In the genomic region with DNA sequence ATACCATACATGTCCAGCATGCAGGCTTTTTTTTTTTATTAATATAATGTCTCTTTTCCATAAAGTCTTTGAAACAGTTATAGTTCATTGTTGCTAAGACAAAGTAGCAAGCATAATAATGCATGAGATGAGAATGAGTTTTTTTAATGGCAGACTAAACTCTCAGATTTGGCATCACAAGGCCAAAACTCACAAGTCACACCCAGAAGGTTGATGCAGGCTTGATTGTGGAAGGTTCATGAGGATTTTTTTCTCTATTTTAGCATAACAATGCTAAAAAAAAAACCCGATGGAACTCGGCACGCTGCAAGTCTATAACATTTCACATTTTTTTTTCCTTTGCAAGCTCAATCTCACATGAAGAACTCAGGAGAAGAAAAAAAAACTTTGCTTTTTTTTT, we compare ENCODE assay signal across 11 cellular contexts. TPM values are rescaled to one million over a fixed set of nuclear protein-coding genes. Genes with fewer than 3 reads are reported as not detected.
DNase-seq lines count a peak whose midpoint lies in the region; ATAC-seq, FAIRE-seq and TF ChIP-seq lines count a peak whose summit lies in the region.
"Had no signal": no experiment of that assay in that cellular context is flagged by ENCODE, and none has a peak within 500 bp of the region (broad histone marks: within the 10 kb centered on the region; RNA-seq: fewer than 3 reads in every experiment).

No MANE protein-coding gene starts in this region.

- no peak for DNase-seq in activated T-helper 2 cell treated with anti-CD3 and anti-CD28 coated beads, Interferon-gamma antibody, Interleukin-2, Interleukin-4, amounts not matched to agents 10 μg/mL and 5 μg/mL and 100 μg/mL, durations not matched to agents 14 hours and 24 hours and 36 hours (ENCODE audit: low spot score)
- no peak for DNase-seq in gastrocnemius medialis
- DNase-seq in head of caudate nucleus: no peak
- no peak for DNase-seq in H54 (ENCODE audit: insufficient read length, low spot score)
- DNase-seq in G401 (ENCODE audit: low spot score): no peak
- DNase-seq: NCI-H1436 had no signal

- H3K4me3 ChIP-seq in HUES6 (ENCODE audit: low read depth, low read length) (peak overlapping the region; percentile 58), iPS-15b (ENCODE audit: low read depth, low read length) (peak overlapping the region; percentile 82), gastrocnemius medialis (peak overlapping the region; percentile 62 to 85 (median 72))

- H3K27me3 ChIP-seq in HUES6 (ENCODE audit: control insufficient read depth, insufficient read depth, low read length) (peaks cover 21% of the 10 kb centered on the region), iPS-15b (ENCODE audit: control insufficient read depth, insufficient read depth, low read length) (peaks cover 10% of the 10 kb centered on the region), gastrocnemius medialis (no peaks in the 10 kb centered on the region)

- H3K4me1 ChIP-seq in HUES6 (ENCODE audit: control insufficient read depth, insufficient read depth, low read length) (peaks cover 21% of the 10 kb centered on the region), iPS-15b (ENCODE audit: control insufficient read depth, insufficient read depth, low read length) (peaks cover 16% of the 10 kb centered on the region), gastrocnemius medialis (peaks cover 20 to 27% of the 10 kb centered on the region in 2 donors)

- H3K4me1 Mint-ChIP-seq in activated T-helper 2 cell treated with anti-CD3 and anti-CD28 coated beads, Interferon-gamma antibody, Interleukin-2, Interleukin-4, amounts not matched to agents 10 μg/mL and 5 μg/mL and 100 μg/mL, durations not matched to agents 14 hours and 24 hours and 36 hours (ENCODE audit: low read depth): peaks cover 44% of the 10 kb centered on the region

- TF ChIP-seq POLR2A in gastrocnemius medialis (IDR thresholded peaks at IDR 0.05) (no peak), H54 (IDR thresholded peaks at IDR 0.05; ENCODE audit: low read depth, low read length) (no peak)

- ATAC-seq in gastrocnemius medialis (no peak), GM19452 (IDR thresholded peaks at IDR 0.05; ENCODE audit: unreplicated experiment) (no peak)

- peaks cover under 1% of the 10 kb centered on the region for H3K27me3 Mint-ChIP-seq in activated T-helper 2 cell treated with anti-CD3 and anti-CD28 coated beads, Interferon-gamma antibody, Interleukin-2, Interleukin-4, amounts not matched to agents 10 μg/mL and 5 μg/mL and 100 μg/mL, durations not matched to agents 14 hours and 24 hours and 36 hours (ENCODE audit: low read depth)

- FAIRE-seq in H54 (lab: Jason Lieb, UNC): no peak

- no peak for TF ChIP-seq CTCF in gastrocnemius medialis (IDR thresholded peaks at IDR 0.05 in 4 of 5, conservative IDR thresholded peaks at IDR 0.05 in 1 of 5)

- H3K27ac ChIP-seq in HUES6 (ENCODE audit: low read depth, low read length) (no peak overlapping the region), gastrocnemius medialis (peak overlapping the region; percentile 89 to 95 (median 92))
- H3K27ac ChIP-seq: epithelial cell of prostate, VCaP had no signal

- in situ Hi-C loops in gastrocnemius medialis (cut with MboI; ENCODE audit: low sequenced_read_pairs in 4 of 4): loop anchor here in 2 of 4 donors (10.0 kb wide), 2 partner anchors 63 to 233 kb away; no protein-coding TSS in a partner anchor
- in situ Hi-C loops in G401 (cut with HindIII; ENCODE audit: low sequenced_read_pairs): no loop called here

- H3K9me3 Mint-ChIP-seq in activated T-helper 2 cell treated with anti-CD3 and anti-CD28 coated beads, Interferon-gamma antibody, Interleukin-2, Interleukin-4, amounts not matched to agents 10 μg/mL and 5 μg/mL and 100 μg/mL, durations not matched to agents 14 hours and 24 hours and 36 hours: no peaks in the 10 kb centered on the region

- H3K27ac Mint-ChIP-seq in activated T-helper 2 cell treated with anti-CD3 and anti-CD28 coated beads, Interferon-gamma antibody, Interleukin-2, Interleukin-4, amounts not matched to agents 10 μg/mL and 5 μg/mL and 100 μg/mL, durations not matched to agents 14 hours and 24 hours and 36 hours: peak overlapping the region; percentile 89

- H3K36me3 Mint-ChIP-seq in activated T-helper 2 cell treated with anti-CD3 and anti-CD28 coated beads, Interferon-gamma antibody, Interleukin-2, Interleukin-4, amounts not matched to agents 10 μg/mL and 5 μg/mL and 100 μg/mL, durations not matched to agents 14 hours and 24 hours and 36 hours (ENCODE audit: low read depth): peaks cover 60% of the 10 kb centered on the region

- H3K9me3 ChIP-seq in HUES6 (ENCODE audit: control insufficient read depth, insufficient read depth, low read depth, low read length): no peaks in the 10 kb centered on the region
- H3K9me3 ChIP-seq in iPS-15b (ENCODE audit: control insufficient read depth, insufficient read depth, low read length): no peaks in the 10 kb centered on the region
- no peaks in the 10 kb centered on the region for H3K9me3 ChIP-seq in gastrocnemius medialis

- H3K4me3 Mint-ChIP-seq in activated T-helper 2 cell treated with anti-CD3 and anti-CD28 coated beads, Interferon-gamma antibody, Interleukin-2, Interleukin-4, amounts not matched to agents 10 μg/mL and 5 μg/mL and 100 μg/mL, durations not matched to agents 14 hours and 24 hours and 36 hours (ENCODE audit: low read depth): peak overlapping the region; percentile 87

- no peaks in the 10 kb centered on the region for H3K36me3 ChIP-seq in HUES6 (ENCODE audit: control insufficient read depth, insufficient read depth, low read length)
- H3K36me3 ChIP-seq in iPS-15b (ENCODE audit: control insufficient read depth, insufficient read depth, low read length): no peaks in the 10 kb centered on the region
- no peaks in the 10 kb centered on the region for H3K36me3 ChIP-seq in gastrocnemius medialis

- H3K9ac ChIP-seq in HUES6 (ENCODE audit: low read length): no peak overlapping the region
- H3K9ac ChIP-seq in iPS-15b (ENCODE audit: low read depth, low read length): no peak overlapping the region

- intact Hi-C loops in activated T-helper 2 cell treated with anti-CD3 and anti-CD28 coated beads, Interferon-gamma antibody, Interleukin-2, Interleukin-4, amounts not matched to agents 10 μg/mL and 5 μg/mL and 100 μg/mL, durations not matched to agents 14 hours and 24 hours and 36 hours (cut with micrococcal nuclease): loop anchor here (2.0 to 10.0 kb wide), 3 partner anchors 143 to 329 kb away; no protein-coding TSS in a partner anchor
- intact Hi-C loops in gastrocnemius medialis (cut with DNase I; ENCODE audit: low total_unique reads): no loop called here
- intact Hi-C loops in head of caudate nucleus (cut with DNase I): no loop called here

RNA-seq across cellular contexts. Expression of a gene that starts 2.8 kb away (rescaled TPM):
- total RNA-seq in activated T-helper 2 cell treated with anti-CD3 and anti-CD28 coated beads, Interferon-gamma antibody, Interleukin-2, Interleukin-4, amounts not matched to agents 10 μg/mL and 5 μg/mL and 100 μg/mL, durations not matched to agents 14 hours and 24 hours and 36 hours: 73.6 and 74.2 TPM in 2 replicates
- total RNA-seq in gastrocnemius medialis: 10 to 100 TPM; 10.9 to 46.7 (median 32.5) TPM
- not detected in 2 replicates for total RNA-seq in G401 (2014; rRNA removed; shearing (Covaris generic))

Comparison
In these comparisons a context has a peak if more than half of its experiments do, and no peak if none do; other contexts are left out.
1. RNA of a gene that starts 2.8 kb away (total RNA-seq): 73.6 to 74.2 TPM in activated T-helper 2 cell treated with anti-CD3 and anti-CD28 coated beads, Interferon-gamma antibody, Interleukin-2, Interleukin-4, amounts not matched to agents 10 μg/mL and 5 μg/mL and 100 μg/mL, durations not matched to agents 14 hours and 24 hours and 36 hours and 10.9 to 46.7 TPM in gastrocnemius medialis; not detected in G401; every median in the first group is over 10 times any median in the second.
2. Peak in every context shown above with its lines, with median percentiles within 50 percentile points of each other: H3K4me3 ChIP-seq.